ENCODE assay signal across 1 cellular context in the genomic region with DNA sequence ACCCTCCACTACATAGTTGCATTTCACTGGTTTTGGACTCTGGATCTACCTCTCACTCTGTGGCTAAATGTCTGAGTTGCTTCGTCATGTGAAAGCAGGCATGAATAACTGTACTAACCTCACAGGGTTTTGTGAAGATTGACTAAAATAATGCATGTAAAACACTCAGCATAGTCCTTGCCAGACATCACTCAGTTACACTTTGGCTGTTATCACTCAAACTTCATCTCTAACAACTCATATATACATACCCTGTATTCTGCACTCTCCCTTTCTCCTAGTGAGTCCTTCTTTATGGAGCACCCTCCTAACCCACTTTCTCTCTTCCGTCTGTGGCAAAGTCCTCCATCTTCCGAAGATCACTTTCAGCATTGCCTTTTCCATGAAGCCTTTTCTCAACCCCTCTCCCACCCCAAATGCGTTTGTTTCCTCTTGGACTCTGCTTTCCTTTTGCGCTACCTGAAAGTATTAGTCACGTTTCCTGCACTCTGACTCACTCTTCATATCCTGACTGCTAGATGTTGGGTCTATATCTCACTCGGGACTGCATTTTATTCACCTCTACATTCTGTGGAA.
A peak's percentile ranks its signal among the peaks of the same experiment; 100 is the strongest.
TF ChIP-seq lines count a peak whose summit lies in the region.

No MANE protein-coding gene starts in this region.

TF ChIP-seq in K562, 482 proteins besides CTCF, POLR2A, EP300 and RAD21 (continued from another document and continues in another):
- TF ChIP-seq KDM2B (CRISPR knock-in tag; IDR thresholded peaks at IDR 0.05) (no peak), JUN (IDR thresholded peaks at IDR 0.05; ENCODE audit: borderline replicate concordance, low read depth, low read length) (peak; percentile 73), JUN (CRISPR knock-in tag; IDR thresholded peaks at IDR 0.05; ENCODE audit: borderline replicate concordance) (no peak), CCAR2 (IDR thresholded peaks at IDR 0.05; ENCODE audit: low read depth, low read length) (no peak), KLF13 (tag; IDR thresholded peaks at IDR 0.05; ENCODE audit: borderline replicate concordance, low read depth) (no peak), CBX2 (IDR thresholded peaks at IDR 0.05; ENCODE audit: insufficient read depth, low read length, poor library complexity, severe bottlenecking) (no peak), POLR2H (tag; IDR thresholded peaks at IDR 0.05; ENCODE audit: low read depth) (no peak), JUND (IDR thresholded peaks at IDR 0.05; ENCODE audit: borderline replicate concordance, low read depth, low read length) (peak; percentile 90), JUND (tag; IDR thresholded peaks at IDR 0.05; ENCODE audit: borderline replicate concordance, low read depth, low read length) (peak; percentile 92; the same call in 2 of the 3 replicates), GATAD2B (IDR thresholded peaks at IDR 0.05; ENCODE audit: borderline replicate concordance) (no peak), ZNF76 (CRISPR knock-in tag; IDR thresholded peaks at IDR 0.05; ENCODE audit: borderline replicate concordance) (no peak), PTBP1 (IDR thresholded peaks at IDR 0.05; ENCODE audit: low read depth, low read length) (no peak), NFE2L1 (tag; IDR thresholded peaks at IDR 0.05; ENCODE audit: borderline replicate concordance, low read depth) (no peak), CBX5 (IDR thresholded peaks at IDR 0.05; ENCODE audit: borderline replicate concordance, low read depth) (no peak), HOXB6 (CRISPR knock-in tag; IDR thresholded peaks at IDR 0.05; ENCODE audit: borderline replicate concordance) (no peak), TRIM28 (IDR thresholded peaks at IDR 0.05) (0 out of 2 replicates have a peak, but pooled peaks have one; percentile 33), STAG1 (CRISPR knock-in tag; IDR thresholded peaks at IDR 0.05; ENCODE audit: borderline replicate concordance) (no peak), ZNF263 (CRISPR knock-in tag; IDR thresholded peaks at IDR 0.05; ENCODE audit: borderline replicate concordance) (0 out of 2 replicates have a peak, but pooled peaks have one; percentile 17), KLF1 (tag; IDR thresholded peaks at IDR 0.05) (no peak), NFRKB (IDR thresholded peaks at IDR 0.05; ENCODE audit: low read depth) (no peak), PHF20 (IDR thresholded peaks at IDR 0.05; ENCODE audit: partially characterized antibody) (no peak), FOSL1 (tag; conservative IDR thresholded peaks at IDR 0.05) (peak; percentile 87), ZNF3 (CRISPR knock-in tag; IDR thresholded peaks at IDR 0.05) (no peak), PHB2 (IDR thresholded peaks at IDR 0.05; ENCODE audit: low read depth) (peak; percentile 34; the same call in 1 of the 2 replicates), MEIS2 (IDR thresholded peaks at IDR 0.05; ENCODE audit: partially characterized antibody) (peak; percentile 53), CBFA2T3 (IDR thresholded peaks at IDR 0.05) (peak; percentile 11; the same call in 1 of the 2 replicates), ARID1B (IDR thresholded peaks at IDR 0.05) (peak; percentile 85), CAMTA2 (CRISPR knock-in tag; conservative IDR thresholded peaks at IDR 0.05) (no peak), OTX1 (CRISPR knock-in tag; IDR thresholded peaks at IDR 0.05) (no peak), NEUROD1 (IDR thresholded peaks at IDR 0.05; ENCODE audit: borderline replicate concordance, low read depth, low read length, partially characterized antibody) (peak; percentile 36), SMARCE1 (IDR thresholded peaks at IDR 0.05) (peak; percentile 90), NFYB (IDR thresholded peaks at IDR 0.05; ENCODE audit: extremely low read depth, insufficient read length) (no peak), GATAD2A (IDR thresholded peaks at IDR 0.05) (peak; percentile 66; the same call in 1 of the 2 replicates), ZEB2 (IDR thresholded peaks at IDR 0.05) (peak; percentile 90), ZNF431 (CRISPR knock-in tag; IDR thresholded peaks at IDR 0.05) (no peak), HNRNPH1 (optimal IDR thresholded peaks at IDR 0.05; ENCODE audit: low read depth, low read length) (no peak), ZNF766 (CRISPR knock-in tag; conservative IDR thresholded peaks at IDR 0.05) (no peak), POU5F1 (IDR thresholded peaks at IDR 0.05; ENCODE audit: borderline replicate concordance, low read depth, low read length, partially characterized antibody) (no peak), ZNF79 (CRISPR knock-in tag; IDR thresholded peaks at IDR 0.05; ENCODE audit: low read depth) (no peak), ELF4 (CRISPR knock-in tag; IDR thresholded peaks at IDR 0.05) (no peak), ZNF408 (CRISPR knock-in tag; IDR thresholded peaks at IDR 0.05; ENCODE audit: low read depth) (no peak), ZKSCAN8 (CRISPR knock-in tag; IDR thresholded peaks at IDR 0.05) (no peak), ZFX (CRISPR knock-in tag; IDR thresholded peaks at IDR 0.05) (no peak), ZNF121 (CRISPR knock-in tag; conservative IDR thresholded peaks at IDR 0.05) (no peak), ZNF217 (CRISPR knock-in tag; IDR thresholded peaks at IDR 0.05) (no peak), SMARCC2 (IDR thresholded peaks at IDR 0.05; ENCODE audit: low read depth) (peak; percentile 77; the same call in 1 of the 2 replicates), MYBL2 (IDR thresholded peaks at IDR 0.05; ENCODE audit: low read depth) (no peak), MYBL2 (CRISPR knock-in tag; IDR thresholded peaks at IDR 0.05; ENCODE audit: borderline replicate concordance) (no peak), TAF15 (IDR thresholded peaks at IDR 0.05; ENCODE audit: low read depth, low read length) (no peak), HDAC3 (IDR thresholded peaks at IDR 0.05; ENCODE audit: borderline replicate concordance, partially characterized antibody) (no peak), ZNF354B (CRISPR knock-in tag; IDR thresholded peaks at IDR 0.05) (no peak), RBM17 (IDR thresholded peaks at IDR 0.05; ENCODE audit: borderline replicate concordance, low read depth, low read length) (no peak), ZNF274 (IDR thresholded peaks at IDR 0.05; ENCODE audit: borderline replicate concordance, low read depth, low read length) (no peak), SOX6 (IDR thresholded peaks at IDR 0.05) (0 out of 2 replicates have a peak, but pooled peaks have one; percentile 16), SREBF1 (IDR thresholded peaks at IDR 0.05; ENCODE audit: borderline replicate concordance, low read depth, low read length) (no peak), ZNF146 (CRISPR knock-in tag; IDR thresholded peaks at IDR 0.05; ENCODE audit: unreplicated experiment) (no peak), TEAD1 (CRISPR knock-in tag; IDR thresholded peaks at IDR 0.05) (no peak), POLR2AphosphoS2 (IDR thresholded peaks at IDR 0.05; ENCODE audit: low read length) (no peak), XRCC3 (IDR thresholded peaks at IDR 0.05) (no peak), SUPT5H (IDR thresholded peaks at IDR 0.05) (0 out of 2 replicates have a peak, but pooled peaks have one; percentile 45), TRIM24 (IDR thresholded peaks at IDR 0.05) (peak in 1 of 2 experiments; percentile 40; a peak in 1 of 4 replicates), EHMT2 (IDR thresholded peaks at IDR 0.05) (peak; percentile 75; the same call in 1 of the 2 replicates), ZC3H8 (IDR thresholded peaks at IDR 0.05) (no peak), NCOR1 (IDR thresholded peaks at IDR 0.05) (no peak), ARNT (IDR thresholded peaks at IDR 0.05) (peak; percentile 18 to 64; a peak in 1 of 4 replicates)
- TF ChIP-seq, protein P1, sequence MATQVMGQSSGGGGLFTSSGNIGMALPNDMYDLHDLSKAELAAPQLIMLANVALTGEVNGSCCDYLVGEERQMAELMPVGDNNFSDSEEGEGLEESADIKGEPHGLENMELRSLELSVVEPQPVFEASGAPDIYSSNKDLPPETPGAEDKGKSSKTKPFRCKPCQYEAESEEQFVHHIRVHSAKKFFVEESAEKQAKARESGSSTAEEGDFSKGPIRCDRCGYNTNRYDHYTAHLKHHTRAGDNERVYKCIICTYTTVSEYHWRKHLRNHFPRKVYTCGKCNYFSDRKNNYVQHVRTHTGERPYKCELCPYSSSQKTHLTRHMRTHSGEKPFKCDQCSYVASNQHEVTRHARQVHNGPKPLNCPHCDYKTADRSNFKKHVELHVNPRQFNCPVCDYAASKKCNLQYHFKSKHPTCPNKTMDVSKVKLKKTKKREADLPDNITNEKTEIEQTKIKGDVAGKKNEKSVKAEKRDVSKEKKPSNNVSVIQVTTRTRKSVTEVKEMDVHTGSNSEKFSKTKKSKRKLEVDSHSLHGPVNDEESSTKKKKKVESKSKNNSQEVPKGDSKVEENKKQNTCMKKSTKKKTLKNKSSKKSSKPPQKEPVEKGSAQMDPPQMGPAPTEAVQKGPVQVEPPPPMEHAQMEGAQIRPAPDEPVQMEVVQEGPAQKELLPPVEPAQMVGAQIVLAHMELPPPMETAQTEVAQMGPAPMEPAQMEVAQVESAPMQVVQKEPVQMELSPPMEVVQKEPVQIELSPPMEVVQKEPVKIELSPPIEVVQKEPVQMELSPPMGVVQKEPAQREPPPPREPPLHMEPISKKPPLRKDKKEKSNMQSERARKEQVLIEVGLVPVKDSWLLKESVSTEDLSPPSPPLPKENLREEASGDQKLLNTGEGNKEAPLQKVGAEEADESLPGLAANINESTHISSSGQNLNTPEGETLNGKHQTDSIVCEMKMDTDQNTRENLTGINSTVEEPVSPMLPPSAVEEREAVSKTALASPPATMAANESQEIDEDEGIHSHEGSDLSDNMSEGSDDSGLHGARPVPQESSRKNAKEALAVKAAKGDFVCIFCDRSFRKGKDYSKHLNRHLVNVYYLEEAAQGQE (CRISPR knock-in tag; IDR thresholded peaks at IDR 0.05; ENCODE audit: low read depth): no peak
- TF ChIP-seq, protein P2, sequence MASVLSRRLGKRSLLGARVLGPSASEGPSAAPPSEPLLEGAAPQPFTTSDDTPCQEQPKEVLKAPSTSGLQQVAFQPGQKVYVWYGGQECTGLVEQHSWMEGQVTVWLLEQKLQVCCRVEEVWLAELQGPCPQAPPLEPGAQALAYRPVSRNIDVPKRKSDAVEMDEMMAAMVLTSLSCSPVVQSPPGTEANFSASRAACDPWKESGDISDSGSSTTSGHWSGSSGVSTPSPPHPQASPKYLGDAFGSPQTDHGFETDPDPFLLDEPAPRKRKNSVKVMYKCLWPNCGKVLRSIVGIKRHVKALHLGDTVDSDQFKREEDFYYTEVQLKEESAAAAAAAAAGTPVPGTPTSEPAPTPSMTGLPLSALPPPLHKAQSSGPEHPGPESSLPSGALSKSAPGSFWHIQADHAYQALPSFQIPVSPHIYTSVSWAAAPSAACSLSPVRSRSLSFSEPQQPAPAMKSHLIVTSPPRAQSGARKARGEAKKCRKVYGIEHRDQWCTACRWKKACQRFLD (CRISPR knock-in tag; IDR thresholded peaks at IDR 0.05): no peak
- TF ChIP-seq, protein P3, sequence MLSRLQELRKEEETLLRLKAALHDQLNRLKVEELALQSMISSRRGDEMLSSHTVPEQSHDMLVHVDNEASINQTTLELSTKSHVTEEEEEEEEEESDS (CRISPR knock-in tag; IDR thresholded peaks at IDR 0.05): no peak
- TF ChIP-seq, protein P4, sequence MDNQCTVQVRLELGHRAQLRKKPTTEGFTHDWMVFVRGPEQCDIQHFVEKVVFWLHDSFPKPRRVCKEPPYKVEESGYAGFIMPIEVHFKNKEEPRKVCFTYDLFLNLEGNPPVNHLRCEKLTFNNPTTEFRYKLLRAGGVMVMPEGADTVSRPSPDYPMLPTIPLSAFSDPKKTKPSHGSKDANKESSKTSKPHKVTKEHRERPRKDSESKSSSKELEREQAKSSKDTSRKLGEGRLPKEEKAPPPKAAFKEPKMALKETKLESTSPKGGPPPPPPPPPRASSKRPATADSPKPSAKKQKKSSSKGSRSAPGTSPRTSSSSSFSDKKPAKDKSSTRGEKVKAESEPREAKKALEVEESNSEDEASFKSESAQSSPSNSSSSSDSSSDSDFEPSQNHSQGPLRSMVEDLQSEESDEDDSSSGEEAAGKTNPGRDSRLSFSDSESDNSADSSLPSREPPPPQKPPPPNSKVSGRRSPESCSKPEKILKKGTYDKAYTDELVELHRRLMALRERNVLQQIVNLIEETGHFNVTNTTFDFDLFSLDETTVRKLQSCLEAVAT (IDR thresholded peaks at IDR 0.05): peak in 1 of 2 experiments; percentile 53; a peak in 1 of 4 replicates
- TF ChIP-seq, protein P5, sequence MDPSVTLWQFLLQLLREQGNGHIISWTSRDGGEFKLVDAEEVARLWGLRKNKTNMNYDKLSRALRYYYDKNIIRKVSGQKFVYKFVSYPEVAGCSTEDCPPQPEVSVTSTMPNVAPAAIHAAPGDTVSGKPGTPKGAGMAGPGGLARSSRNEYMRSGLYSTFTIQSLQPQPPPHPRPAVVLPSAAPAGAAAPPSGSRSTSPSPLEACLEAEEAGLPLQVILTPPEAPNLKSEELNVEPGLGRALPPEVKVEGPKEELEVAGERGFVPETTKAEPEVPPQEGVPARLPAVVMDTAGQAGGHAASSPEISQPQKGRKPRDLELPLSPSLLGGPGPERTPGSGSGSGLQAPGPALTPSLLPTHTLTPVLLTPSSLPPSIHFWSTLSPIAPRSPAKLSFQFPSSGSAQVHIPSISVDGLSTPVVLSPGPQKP (CRISPR knock-in tag; IDR thresholded peaks at IDR 0.05): no peak
- TF ChIP-seq, protein P6, sequence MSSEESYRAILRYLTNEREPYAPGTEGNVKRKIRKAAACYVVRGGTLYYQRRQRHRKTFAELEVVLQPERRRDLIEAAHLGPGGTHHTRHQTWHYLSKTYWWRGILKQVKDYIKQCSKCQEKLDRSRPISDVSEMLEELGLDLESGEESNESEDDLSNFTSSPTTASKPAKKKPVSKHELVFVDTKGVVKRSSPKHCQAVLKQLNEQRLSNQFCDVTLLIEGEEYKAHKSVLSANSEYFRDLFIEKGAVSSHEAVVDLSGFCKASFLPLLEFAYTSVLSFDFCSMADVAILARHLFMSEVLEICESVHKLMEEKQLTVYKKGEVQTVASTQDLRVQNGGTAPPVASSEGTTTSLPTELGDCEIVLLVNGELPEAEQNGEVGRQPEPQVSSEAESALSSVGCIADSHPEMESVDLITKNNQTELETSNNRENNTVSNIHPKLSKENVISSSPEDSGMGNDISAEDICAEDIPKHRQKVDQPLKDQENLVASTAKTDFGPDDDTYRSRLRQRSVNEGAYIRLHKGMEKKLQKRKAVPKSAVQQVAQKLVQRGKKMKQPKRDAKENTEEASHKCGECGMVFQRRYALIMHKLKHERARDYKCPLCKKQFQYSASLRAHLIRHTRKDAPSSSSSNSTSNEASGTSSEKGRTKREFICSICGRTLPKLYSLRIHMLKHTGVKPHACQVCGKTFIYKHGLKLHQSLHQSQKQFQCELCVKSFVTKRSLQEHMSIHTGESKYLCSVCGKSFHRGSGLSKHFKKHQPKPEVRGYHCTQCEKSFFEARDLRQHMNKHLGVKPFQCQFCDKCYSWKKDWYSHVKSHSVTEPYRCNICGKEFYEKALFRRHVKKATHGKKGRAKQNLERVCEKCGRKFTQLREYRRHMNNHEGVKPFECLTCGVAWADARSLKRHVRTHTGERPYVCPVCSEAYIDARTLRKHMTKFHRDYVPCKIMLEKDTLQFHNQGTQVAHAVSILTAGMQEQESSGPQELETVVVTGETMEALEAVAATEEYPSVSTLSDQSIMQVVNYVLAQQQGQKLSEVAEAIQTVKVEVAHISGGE (CRISPR knock-in tag; IDR thresholded peaks at IDR 0.05): no peak
- TF ChIP-seq, protein P7, sequence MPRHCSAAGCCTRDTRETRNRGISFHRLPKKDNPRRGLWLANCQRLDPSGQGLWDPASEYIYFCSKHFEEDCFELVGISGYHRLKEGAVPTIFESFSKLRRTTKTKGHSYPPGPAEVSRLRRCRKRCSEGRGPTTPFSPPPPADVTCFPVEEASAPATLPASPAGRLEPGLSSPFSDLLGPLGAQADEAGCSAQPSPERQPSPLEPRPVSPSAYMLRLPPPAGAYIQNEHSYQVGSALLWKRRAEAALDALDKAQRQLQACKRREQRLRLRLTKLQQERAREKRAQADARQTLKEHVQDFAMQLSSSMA (CRISPR knock-in tag; IDR thresholded peaks at IDR 0.05): no peak
